ENCODE assay signal across 37 cellular contexts in genomic region chr12:115424003-115424402, GRCh38.
"Had no signal": no experiment of that assay in that cellular context is flagged by ENCODE, and none has a peak within 500 bp of the region (broad histone marks: within the 10 kb centered on the region; RNA-seq: fewer than 3 reads in every experiment).

No MANE protein-coding gene starts in this region.

- FAIRE-seq: astrocyte, TTC549 had no signal

- ATAC-seq: activated CD8-positive, alpha-beta T cell treated with anti-CD3 and anti-CD28 coated beads for 36 hours; activated naive CD4-positive, alpha-beta T cell treated with anti-CD3 and anti-CD28 coated beads, Interleukin-2, amount 50 U/mL, for 72 hours; activated T-cell treated with anti-CD3 and anti-CD28 coated beads, Interleukin-2, amount 50 U/mL, for 4 hours; activated T-cell treated with anti-CD3 and anti-CD28 coated beads, Interleukin-2, amount 50 U/mL, for 72 hours; activated T-helper 17 cell treated with anti-CD3 and anti-CD28 coated beads, Interleukin-2, amount 50 U/mL, for 72 hours; body of pancreas had no signal

- H3K27me3 Mint-ChIP-seq: activated B cell treated with CpG ODN at 0.5 μM for 24 hours; activated CD4-positive, alpha-beta memory T cell treated with anti-CD3 and anti-CD28 coated beads for 36 hours; activated CD4-positive, alpha-beta T cell treated with anti-CD3 and anti-CD28 coated beads, Interleukin-2, amount 10 ng/mL, durations not matched to agents 24 days and 14 days; activated CD8-positive, alpha-beta T cell treated with anti-CD3 and anti-CD28 coated beads for 36 hours; activated naive CD8-positive, alpha-beta T cell treated with anti-CD3 and anti-CD28 coated beads for 36 hours; activated T-helper 17 cell treated with anti-CD3 and anti-CD28 coated beads, Interleukin-2, amount 50 U/mL, for 72 hours had no signal

- DNase-seq: activated B cell treated with CpG ODN at 0.5 μM for 24 hours; activated CD4-positive, alpha-beta memory T cell treated with anti-CD3 and anti-CD28 coated beads for 36 hours; activated CD4-positive, alpha-beta T cell treated with anti-CD3 and anti-CD28 coated beads for 4 hours; activated CD4-positive, alpha-beta T cell treated with anti-CD3 and anti-CD28 coated beads, Interleukin-2, amount 10 ng/mL, durations not matched to agents 24 days and 14 days; activated CD4-positive, alpha-beta T cell treated with anti-CD3 and anti-CD28 coated beads, Interleukin-2, amount 50 U/mL, for 1 hour; activated CD4-positive, alpha-beta T cell treated with anti-CD3 and anti-CD28 coated beads, Interleukin-2, amount 50 U/mL, for 4 hours; activated CD4-positive, CD25-positive, alpha-beta regulatory T cell treated with anti-CD3 and anti-CD28 coated beads, Interleukin-2, amount 50 U/mL, for 72 hours; activated CD8-positive, alpha-beta memory T cell treated with anti-CD3 and anti-CD28 coated beads, Interleukin-2, amount 50 U/mL, for 4 hours; activated CD8-positive, alpha-beta T cell treated with anti-CD3 and anti-CD28 coated beads for 36 hours; activated effector memory CD4-positive, alpha-beta T cell treated with anti-CD3 and anti-CD28 coated beads, Interleukin-2, amount 50 U/mL, for 16 hours; activated gamma-delta T cell treated with Interleukin-2 at 50 U/mL for 16 hours; activated naive CD4-positive, alpha-beta T cell; activated naive CD4-positive, alpha-beta T cell treated with anti-CD3 and anti-CD28 coated beads for 36 hours; activated naive CD4-positive, alpha-beta T cell treated with anti-CD3 and anti-CD28 coated beads, Interleukin-2, amount 50 U/mL, for 16 hours; activated naive CD8-positive, alpha-beta T cell treated with anti-CD3 and anti-CD28 coated beads for 36 hours; activated T-cell treated with anti-CD3 and anti-CD28 coated beads for 4 hours; activated T-cell treated with anti-CD3 and anti-CD28 coated beads, Interleukin-2, amount 50 U/mL, for 1 hour; activated T-cell treated with anti-CD3 and anti-CD28 coated beads, Interleukin-2, amount 50 U/mL, for 4 hours; activated T-cell treated with anti-CD3 and anti-CD28 coated beads, Interleukin-2, amount 50 U/mL, for 72 hours; adrenal gland; amniotic stem cell; aorta; body of pancreas; brain microvascular endothelial cell; central memory CD4-positive, alpha-beta T cell; T-helper 1 cell; T-helper 2 cell; T-helper 9 cell had no signal

- H3K4me3 Mint-ChIP-seq: activated B cell treated with CpG ODN at 0.5 μM for 24 hours; activated CD4-positive, alpha-beta memory T cell treated with anti-CD3 and anti-CD28 coated beads for 36 hours; activated CD4-positive, alpha-beta T cell treated with anti-CD3 and anti-CD28 coated beads, Interleukin-2, amount 10 ng/mL, durations not matched to agents 24 days and 14 days; activated CD8-positive, alpha-beta T cell treated with anti-CD3 and anti-CD28 coated beads for 36 hours; activated naive CD4-positive, alpha-beta T cell treated with anti-CD3 and anti-CD28 coated beads for 36 hours; activated naive CD8-positive, alpha-beta T cell treated with anti-CD3 and anti-CD28 coated beads for 36 hours; activated T-cell treated with anti-CD3 and anti-CD28 coated beads, Interleukin-2, amount 50 U/mL, for 4 hours; activated T-cell treated with anti-CD3 and anti-CD28 coated beads, Interleukin-2, amount 50 U/mL, for 72 hours; activated T-helper 1 cell treated with anti-CD3 and anti-CD28 coated beads, Interleukin-12 subunit alpha, Interleukin-12 subunit beta, Interleukin-2, Interleukin-4 antibody, amounts not matched to agents 30 ng/mL and 10 ng/mL and 1 ng/mL, durations not matched to agents 14 hours and 24 hours and 36 hours; activated T-helper 17 cell treated with anti-CD3 and anti-CD28 coated beads, Interleukin-2, amount 50 U/mL, for 72 hours; T-helper 1 cell treated with Interleukin-12 subunit alpha and Interleukin-12 subunit beta and Interleukin-4 antibody, amounts not matched to agents 30 μg/mL and 1 μg/mL, for 36 hours; T-helper 2 cell treated with Interferon-gamma antibody and Interleukin-4, amounts not matched to agents 5 μg/mL and 100 μg/mL, for 36 hours had no signal

- H3K4me1 Mint-ChIP-seq: activated B cell treated with CpG ODN at 0.5 μM for 24 hours; activated CD4-positive, alpha-beta T cell treated with anti-CD3 and anti-CD28 coated beads, Interleukin-2, amount 10 ng/mL, durations not matched to agents 24 days and 14 days; activated naive CD8-positive, alpha-beta T cell treated with anti-CD3 and anti-CD28 coated beads for 36 hours; activated T-helper 17 cell treated with anti-CD3 and anti-CD28 coated beads, Interleukin-2, amount 50 U/mL, for 72 hours had no signal

- H3K27me3 ChIP-seq: adrenal gland, body of pancreas, brain microvascular endothelial cell, breast epithelium had no signal

- H3K4me1 ChIP-seq: adrenal gland, body of pancreas, breast epithelium had no signal

- H3K36me3 ChIP-seq: adrenal gland, brain microvascular endothelial cell, breast epithelium had no signal

- H3K9me3 Mint-ChIP-seq: activated CD4-positive, alpha-beta T cell treated with anti-CD3 and anti-CD28 coated beads, Interleukin-2, amount 10 ng/mL, durations not matched to agents 24 days and 14 days; activated CD8-positive, alpha-beta T cell treated with anti-CD3 and anti-CD28 coated beads for 36 hours; activated T-helper 1 cell treated with anti-CD3 and anti-CD28 coated beads, Interleukin-12 subunit alpha, Interleukin-12 subunit beta, Interleukin-2, Interleukin-4 antibody, amounts not matched to agents 30 ng/mL and 10 ng/mL and 1 ng/mL, durations not matched to agents 14 hours and 24 hours and 36 hours; T-helper 1 cell treated with Interleukin-12 subunit alpha and Interleukin-12 subunit beta and Interleukin-4 antibody, amounts not matched to agents 30 μg/mL and 1 μg/mL, for 36 hours; T-helper 2 cell treated with Interferon-gamma antibody and Interleukin-4, amounts not matched to agents 5 μg/mL and 100 μg/mL, for 36 hours had no signal

- H3K27ac ChIP-seq: adrenal gland, body of pancreas, brain microvascular endothelial cell, VCaP had no signal

- H3K36me3 Mint-ChIP-seq: activated CD4-positive, alpha-beta memory T cell treated with anti-CD3 and anti-CD28 coated beads for 36 hours; activated naive CD4-positive, alpha-beta T cell treated with anti-CD3 and anti-CD28 coated beads, Interleukin-2, amount 50 U/mL, for 72 hours; activated naive CD8-positive, alpha-beta T cell treated with anti-CD3 and anti-CD28 coated beads for 36 hours had no signal

- H3K27ac Mint-ChIP-seq: activated B cell treated with CpG ODN at 0.5 μM for 24 hours; activated CD4-positive, alpha-beta memory T cell treated with anti-CD3 and anti-CD28 coated beads for 36 hours; activated CD4-positive, alpha-beta T cell treated with anti-CD3 and anti-CD28 coated beads, Interleukin-2, amount 10 ng/mL, durations not matched to agents 24 days and 14 days; activated CD8-positive, alpha-beta T cell treated with anti-CD3 and anti-CD28 coated beads for 36 hours; activated naive CD4-positive, alpha-beta T cell treated with anti-CD3 and anti-CD28 coated beads for 36 hours; activated naive CD4-positive, alpha-beta T cell treated with anti-CD3 and anti-CD28 coated beads, Interleukin-2, amount 50 U/mL, for 72 hours; activated naive CD8-positive, alpha-beta T cell treated with anti-CD3 and anti-CD28 coated beads for 36 hours; activated T-cell treated with anti-CD3 and anti-CD28 coated beads, Interleukin-2, amount 50 U/mL, for 72 hours; activated T-helper 1 cell treated with anti-CD3 and anti-CD28 coated beads, Interleukin-12 subunit alpha, Interleukin-12 subunit beta, Interleukin-2, Interleukin-4 antibody, amounts not matched to agents 30 ng/mL and 10 ng/mL and 1 ng/mL, durations not matched to agents 14 hours and 24 hours and 36 hours; activated T-helper 17 cell treated with anti-CD3 and anti-CD28 coated beads, Interleukin-2, amount 50 U/mL, for 72 hours; T-helper 1 cell treated with Interleukin-12 subunit alpha and Interleukin-12 subunit beta and Interleukin-4 antibody, amounts not matched to agents 30 μg/mL and 1 μg/mL, for 36 hours; T-helper 2 cell treated with Interferon-gamma antibody and Interleukin-4, amounts not matched to agents 5 μg/mL and 100 μg/mL, for 36 hours had no signal

- H3K4me3 ChIP-seq: adrenal gland, body of pancreas, breast epithelium had no signal

- H3K9me3 ChIP-seq: adrenal gland, body of pancreas, breast epithelium had no signal
